In the genomic region with DNA sequence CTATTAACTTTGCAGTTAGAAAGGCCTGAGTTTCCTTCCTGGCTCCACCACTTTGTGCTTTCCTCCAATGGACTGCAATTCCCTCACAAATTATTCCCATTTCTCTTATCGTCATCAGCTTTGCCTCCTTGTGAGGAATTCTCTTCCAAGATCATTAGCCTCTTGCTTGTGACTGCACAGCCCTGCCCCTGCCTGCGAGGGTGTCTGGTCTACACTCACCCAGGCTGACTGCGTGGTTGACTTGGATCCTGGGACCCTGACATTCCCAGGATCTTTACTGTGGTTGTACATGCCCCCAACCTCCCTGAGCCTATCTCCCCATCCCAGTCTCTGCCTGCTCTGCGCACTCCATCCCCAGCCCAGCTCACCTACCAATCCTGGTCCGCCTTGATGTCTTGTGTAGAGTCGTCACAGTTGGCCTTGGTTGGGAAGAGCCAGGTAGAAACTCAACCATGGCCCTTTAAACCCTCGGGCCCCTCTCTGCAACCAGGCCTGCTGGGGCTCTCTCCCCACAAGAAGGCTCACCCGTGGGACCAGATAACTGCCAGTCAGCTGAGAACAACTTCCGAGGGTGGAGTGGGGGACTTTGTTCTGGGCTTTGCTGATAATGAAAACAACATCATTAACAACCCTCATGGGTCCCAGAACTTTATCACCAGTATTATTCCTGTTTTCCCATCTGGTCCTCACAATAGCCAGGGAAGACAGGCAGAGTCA, we compare ENCODE assay signal across 1 cellular context.
TF ChIP-seq lines count a peak whose summit lies in the region.

OR2AT4 (minus strand) TSS at position 421 of the 717 bp plus-strand sequence.

TF ChIP-seq in K562, 482 proteins besides CTCF, POLR2A, EP300 and RAD21 (continues in another document):
- TF ChIP-seq, protein P1, sequence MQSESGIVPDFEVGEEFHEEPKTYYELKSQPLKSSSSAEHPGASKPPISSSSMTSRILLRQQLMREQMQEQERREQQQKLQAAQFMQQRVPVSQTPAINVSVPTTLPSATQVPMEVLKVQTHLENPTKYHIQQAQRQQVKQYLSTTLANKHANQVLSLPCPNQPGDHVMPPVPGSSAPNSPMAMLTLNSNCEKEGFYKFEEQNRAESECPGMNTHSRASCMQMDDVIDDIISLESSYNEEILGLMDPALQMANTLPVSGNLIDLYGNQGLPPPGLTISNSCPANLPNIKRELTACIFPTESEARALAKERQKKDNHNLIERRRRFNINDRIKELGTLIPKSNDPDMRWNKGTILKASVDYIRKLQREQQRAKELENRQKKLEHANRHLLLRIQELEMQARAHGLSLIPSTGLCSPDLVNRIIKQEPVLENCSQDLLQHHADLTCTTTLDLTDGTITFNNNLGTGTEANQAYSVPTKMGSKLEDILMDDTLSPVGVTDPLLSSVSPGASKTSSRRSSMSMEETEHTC (IDR thresholded peaks at IDR 0.05): 0 out of 2 replicates have a peak, but pooled peaks have one; percentile 21
- peak; percentile 82 for TF ChIP-seq DACH1 (IDR thresholded peaks at IDR 0.05; ENCODE audit: partially characterized antibody)
- TF ChIP-seq RNF2 (IDR thresholded peaks at IDR 0.05): peak; percentile 81
- TF ChIP-seq SMAD3 (CRISPR knock-in tag; conservative IDR thresholded peaks at IDR 0.05): 0 out of 2 replicates have a peak, but pooled peaks have one; percentile 14
- TF ChIP-seq NRF1 (conservative IDR thresholded peaks at IDR 0.05 in 1 of 2, IDR thresholded peaks at IDR 0.05 in 1 of 2): peak; percentile 15 to 48; a peak in 1 of 4 replicates
- no peak for TF ChIP-seq ILF3 (IDR thresholded peaks at IDR 0.05; ENCODE audit: borderline replicate concordance)
- no peak for TF ChIP-seq USF2 (CRISPR knock-in tag; IDR thresholded peaks at IDR 0.05)
- TF ChIP-seq CXXC5 (CRISPR knock-in tag; IDR thresholded peaks at IDR 0.05): peak; percentile 63
- peak; percentile 86 for TF ChIP-seq POLR2AphosphoS5 (IDR thresholded peaks at IDR 0.05; ENCODE audit: control insufficient read depth, insufficient read depth, low read depth, low read length)
- TF ChIP-seq MEIS2 (IDR thresholded peaks at IDR 0.05; ENCODE audit: partially characterized antibody): peak; percentile 70
- no peak for TF ChIP-seq ATF1 (CRISPR knock-in tag; IDR thresholded peaks at IDR 0.05)
- TF ChIP-seq ATF1 (tag; IDR thresholded peaks at IDR 0.05): peak; percentile 19; the same call in 1 of the 2 replicates
- no peak for TF ChIP-seq CBX5 (IDR thresholded peaks at IDR 0.05; ENCODE audit: borderline replicate concordance, low read depth)
- no peak for TF ChIP-seq ELF2 (CRISPR knock-in tag; IDR thresholded peaks at IDR 0.05)
- peak; percentile 90 for TF ChIP-seq ZFP91 (CRISPR knock-in tag; IDR thresholded peaks at IDR 0.05)
- TF ChIP-seq ILK (tag; IDR thresholded peaks at IDR 0.05; ENCODE audit: borderline replicate concordance, low read depth): no peak
- no peak for TF ChIP-seq TARDBP (IDR thresholded peaks at IDR 0.05)
- peak; percentile 62 for TF ChIP-seq HDAC3 (IDR thresholded peaks at IDR 0.05; ENCODE audit: borderline replicate concordance, partially characterized antibody)
- 0 out of 2 replicates have a peak, but pooled peaks have one; percentile 53 for TF ChIP-seq FOXP1 (CRISPR knock-in tag; IDR thresholded peaks at IDR 0.05)
- peak; percentile 73 for TF ChIP-seq NEUROD1 (IDR thresholded peaks at IDR 0.05; ENCODE audit: borderline replicate concordance, low read depth, low read length, partially characterized antibody)
- TF ChIP-seq TRIM24 (IDR thresholded peaks at IDR 0.05): peak; percentile 65 to 73; a peak in 3 of 4 replicates
- peak; percentile 94 for TF ChIP-seq ARID1B (IDR thresholded peaks at IDR 0.05)
- peak; percentile 33; the same call in 1 of the 2 replicates for TF ChIP-seq ZBTB7A (IDR thresholded peaks at IDR 0.05; ENCODE audit: borderline replicate concordance, control insufficient read depth, low read depth, low read length)
- peak; percentile 70; the same call in 1 of the 2 replicates for TF ChIP-seq RREB1 (CRISPR knock-in tag; IDR thresholded peaks at IDR 0.05)
- 0 out of 4 replicates have a peak, but pooled peaks of 1 of the 2 experiments have one; percentile 4 for TF ChIP-seq FOXA3 (CRISPR knock-in tag; conservative IDR thresholded peaks at IDR 0.05 in 1 of 2, IDR thresholded peaks at IDR 0.05 in 1 of 2)
- TF ChIP-seq KLF6 (CRISPR knock-in tag; IDR thresholded peaks at IDR 0.05; ENCODE audit: borderline replicate concordance): no peak
- peak; percentile 72; the same call in 1 of the 2 replicates for TF ChIP-seq ZSCAN29 (IDR thresholded peaks at IDR 0.05)
- TF ChIP-seq, protein P2, sequence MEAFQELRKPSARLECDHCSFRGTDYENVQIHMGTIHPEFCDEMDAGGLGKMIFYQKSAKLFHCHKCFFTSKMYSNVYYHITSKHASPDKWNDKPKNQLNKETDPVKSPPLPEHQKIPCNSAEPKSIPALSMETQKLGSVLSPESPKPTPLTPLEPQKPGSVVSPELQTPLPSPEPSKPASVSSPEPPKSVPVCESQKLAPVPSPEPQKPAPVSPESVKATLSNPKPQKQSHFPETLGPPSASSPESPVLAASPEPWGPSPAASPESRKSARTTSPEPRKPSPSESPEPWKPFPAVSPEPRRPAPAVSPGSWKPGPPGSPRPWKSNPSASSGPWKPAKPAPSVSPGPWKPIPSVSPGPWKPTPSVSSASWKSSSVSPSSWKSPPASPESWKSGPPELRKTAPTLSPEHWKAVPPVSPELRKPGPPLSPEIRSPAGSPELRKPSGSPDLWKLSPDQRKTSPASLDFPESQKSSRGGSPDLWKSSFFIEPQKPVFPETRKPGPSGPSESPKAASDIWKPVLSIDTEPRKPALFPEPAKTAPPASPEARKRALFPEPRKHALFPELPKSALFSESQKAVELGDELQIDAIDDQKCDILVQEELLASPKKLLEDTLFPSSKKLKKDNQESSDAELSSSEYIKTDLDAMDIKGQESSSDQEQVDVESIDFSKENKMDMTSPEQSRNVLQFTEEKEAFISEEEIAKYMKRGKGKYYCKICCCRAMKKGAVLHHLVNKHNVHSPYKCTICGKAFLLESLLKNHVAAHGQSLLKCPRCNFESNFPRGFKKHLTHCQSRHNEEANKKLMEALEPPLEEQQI (IDR thresholded peaks at IDR 0.05): peak; percentile 20; the same call in 1 of the 2 replicates
- no peak for TF ChIP-seq ZNF263 (CRISPR knock-in tag; IDR thresholded peaks at IDR 0.05; ENCODE audit: borderline replicate concordance)
- 0 out of 2 replicates have a peak, but pooled peaks have one; percentile 26 for TF ChIP-seq ZNF449 (CRISPR knock-in tag; IDR thresholded peaks at IDR 0.05)
- TF ChIP-seq FOXK2 (conservative IDR thresholded peaks at IDR 0.05 in 1 of 2, IDR thresholded peaks at IDR 0.05 in 1 of 2; ENCODE audit: low read depth in 2 of 2): peak; percentile 26 to 44; a peak in 1 of 4 replicates
- peak; percentile 73 for TF ChIP-seq EGR1 (conservative IDR thresholded peaks at IDR 0.05)
- TF ChIP-seq PML (IDR thresholded peaks at IDR 0.05; ENCODE audit: low read length): peak; percentile 72
- peak; percentile 35; the same call in 1 of the 2 replicates for TF ChIP-seq ZNF395 (CRISPR knock-in tag; IDR thresholded peaks at IDR 0.05)
- peak in 1 of 2 experiments; percentile 82; a peak in 2 of 4 replicates for TF ChIP-seq RCOR1 (IDR thresholded peaks at IDR 0.05; ENCODE audit: borderline replicate concordance in 1 of 2, low read depth in 2 of 2, low read length in 2 of 2)
- TF ChIP-seq, protein P3, sequence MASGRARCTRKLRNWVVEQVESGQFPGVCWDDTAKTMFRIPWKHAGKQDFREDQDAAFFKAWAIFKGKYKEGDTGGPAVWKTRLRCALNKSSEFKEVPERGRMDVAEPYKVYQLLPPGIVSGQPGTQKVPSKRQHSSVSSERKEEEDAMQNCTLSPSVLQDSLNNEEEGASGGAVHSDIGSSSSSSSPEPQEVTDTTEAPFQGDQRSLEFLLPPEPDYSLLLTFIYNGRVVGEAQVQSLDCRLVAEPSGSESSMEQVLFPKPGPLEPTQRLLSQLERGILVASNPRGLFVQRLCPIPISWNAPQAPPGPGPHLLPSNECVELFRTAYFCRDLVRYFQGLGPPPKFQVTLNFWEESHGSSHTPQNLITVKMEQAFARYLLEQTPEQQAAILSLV (tag; IDR thresholded peaks at IDR 0.05): no peak
- peak; percentile 81; the same call in 1 of the 2 replicates for TF ChIP-seq ZNF77 (CRISPR knock-in tag; IDR thresholded peaks at IDR 0.05)
- TF ChIP-seq ZFX (CRISPR knock-in tag; IDR thresholded peaks at IDR 0.05): no peak
- TF ChIP-seq TCF3 (CRISPR knock-in tag; IDR thresholded peaks at IDR 0.05): peak; percentile 93
- no peak for TF ChIP-seq ZFP30 (CRISPR knock-in tag; IDR thresholded peaks at IDR 0.05; ENCODE audit: borderline replicate concordance)
- peak; percentile 74 for TF ChIP-seq TAF9B (IDR thresholded peaks at IDR 0.05; ENCODE audit: partially characterized antibody)
- TF ChIP-seq POU5F1 (IDR thresholded peaks at IDR 0.05; ENCODE audit: borderline replicate concordance, low read depth, low read length, partially characterized antibody): no peak
- no peak for TF ChIP-seq TSC22D4 (tag; IDR thresholded peaks at IDR 0.05)
- TF ChIP-seq MYNN (IDR thresholded peaks at IDR 0.05): peak; percentile 26; the same call in 1 of the 2 replicates
- TF ChIP-seq MYNN (CRISPR knock-in tag; IDR thresholded peaks at IDR 0.05): no peak
- peak; percentile 72; the same call in 1 of the 2 replicates for TF ChIP-seq SMARCE1 (IDR thresholded peaks at IDR 0.05)
- TF ChIP-seq MECOM (CRISPR knock-in tag; IDR thresholded peaks at IDR 0.05): peak; percentile 98
